ENCODE assay signal across 14 cellular contexts in the genomic region with DNA sequence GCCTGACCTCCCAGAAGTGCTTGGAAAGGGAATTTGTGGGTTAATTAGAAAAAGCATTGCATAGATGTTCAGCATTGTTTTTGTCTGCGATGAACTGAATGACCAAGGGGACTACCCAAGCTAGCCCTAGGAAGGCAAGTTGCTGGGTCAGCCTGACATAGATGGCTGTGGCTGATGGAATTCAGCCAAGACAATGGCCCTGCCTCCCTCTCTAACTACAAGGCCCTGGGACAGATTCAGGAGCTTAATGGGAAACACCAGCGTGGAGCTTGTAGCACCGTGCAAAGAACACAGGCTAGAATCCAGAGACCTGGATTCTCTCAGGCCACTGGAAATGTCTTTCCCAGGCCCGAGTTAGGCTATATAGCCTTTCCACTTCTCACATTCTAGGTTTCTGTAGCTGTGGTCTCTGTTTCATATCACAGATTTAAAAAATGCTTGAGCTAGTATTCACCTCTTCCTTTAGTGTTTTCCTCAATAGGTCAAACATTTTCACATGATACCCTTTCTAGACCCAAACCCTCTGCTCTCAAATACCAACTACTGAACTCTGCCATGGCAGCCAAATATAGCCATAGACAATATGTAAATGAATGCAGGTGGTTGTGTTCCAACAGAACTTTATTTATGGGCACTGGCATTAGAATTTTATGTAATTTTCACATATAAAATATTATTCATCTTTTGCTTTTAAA.
DNase-seq lines count a peak whose midpoint lies in the region; ATAC-seq, FAIRE-seq and TF ChIP-seq lines count a peak whose summit lies in the region.
"Had no signal": no experiment of that assay in that cellular context is flagged by ENCODE, and none has a peak within 500 bp of the region (broad histone marks: within the 10 kb centered on the region; RNA-seq: fewer than 3 reads in every experiment).

No MANE protein-coding gene starts in this region.

- peaks cover 3% of the 10 kb centered on the region for H3K4me1 ChIP-seq in left ventricle myocardium inferior
- H3K4me1 ChIP-seq in KMS-11 (ENCODE audit: low read depth, poor library complexity, severe bottlenecking) = peaks cover 42% of the 10 kb centered on the region
- no peaks in the 10 kb centered on the region for H3K4me1 ChIP-seq in K562 (replicated peaks in 1 of 2; ENCODE audit: control insufficient read depth in 2 of 2, insufficient read depth in 2 of 2, low read length in 2 of 2)
- H3K4me1 ChIP-seq: BLaER1 treated with 17β-estradiol and CSF1 and Interleukin-3, amounts not matched to agents 10 nM and 100 nM had no signal

- no peak for TF ChIP-seq EP300 in K562 (IDR thresholded peaks at IDR 0.05; ENCODE audit: low read length)

- POLR2A ChIA-PET in K562 (lab: Yijun Ruan, JAX) = no interaction called here

- H2AFZ ChIP-seq in KMS-11 (ENCODE audit: low read depth) = peak overlapping the region; percentile 57
- H2AFZ ChIP-seq in K562 (ENCODE audit: low read depth, low read length) = no peak overlapping the region

- no peak overlapping the region for H3K27ac Mint-ChIP-seq in Calu3 (ENCODE audit: unreplicated experiment)
- H3K27ac Mint-ChIP-seq: CD4-positive, CD25-positive, alpha-beta regulatory T cell; H9 had no signal

- no peaks in the 10 kb centered on the region for H3K4me1 Mint-ChIP-seq in Calu3 (ENCODE audit: low read depth, unreplicated experiment)
- H3K4me1 Mint-ChIP-seq: CD4-positive, CD25-positive, alpha-beta regulatory T cell had no signal

- H3K79me2 ChIP-seq in KMS-11 (ENCODE audit: insufficient read depth, low read depth) (no peaks in the 10 kb centered on the region), K562 (ENCODE audit: control insufficient read depth, insufficient read depth, low read length) (no peaks in the 10 kb centered on the region)

- DNase-seq in Right ventricle myocardium inferior (ENCODE audit: missing footprints) (no peak), left ventricle myocardium inferior (no peak), K562 (ENCODE audit: extremely low read depth in 1 of 4, low spot score in 3 of 4) (no peak), pons (ENCODE audit: low spot score) (peak; percentile 6), Calu3 (no peak)
- DNase-seq: 8988T; AML-193; CD4-positive, CD25-positive, alpha-beta regulatory T cell; DMS 273 treated with DMSO at 0.1 percent for 48 hours; GOT3; H9 had no signal

- H3K4me3 ChIP-seq in left ventricle myocardium inferior = no peak overlapping the region
- no peak overlapping the region for H3K4me3 ChIP-seq in KMS-11 (IDR thresholded peaks at IDR 0.05; ENCODE audit: insufficient read depth, low read depth, low read length)
- H3K4me3 ChIP-seq in K562 = no peak overlapping the region
- H3K4me3 ChIP-seq: BLaER1 treated with 17β-estradiol and CSF1 and Interleukin-3, amounts not matched to agents 10 nM and 100 nM had no signal

- CTCF ChIA-PET in K562 (lab: Yijun Ruan, JAX; ENCODE audit: low intra/inter-chr PET ratio) (no interaction called here), Calu3 (lab: Charles Lee) (no interaction called here)

- no TSS peak for BruUV-seq in K562 (replicated peaks; lab: Mats Ljungman, UMichigan)
- no TSS peak for BruUV-seq in Calu3 (replicated peaks; lab: Mats Ljungman, UMichigan)

- intact Hi-C loops in Right ventricle myocardium inferior (cut with DNase I) = no loop called here
- intact Hi-C loops in left ventricle myocardium inferior (cut with micrococcal nuclease) = no loop called here
- intact Hi-C loops in K562 (cut with micrococcal nuclease) = no loop called here
- intact Hi-C loops in Calu3 (cut with micrococcal nuclease; ENCODE audit: unreplicated experiment) = no loop called here

- 3% methylated on average over 4 of the region's 4 CpGs for WGBS in K562 (ENCODE audit: insufficient coverage, low coverage, missing lambda C conversion rate)

- no peaks in the 10 kb centered on the region for H3K27me3 ChIP-seq in left ventricle myocardium inferior (ENCODE audit: low read depth)
- no peaks in the 10 kb centered on the region for H3K27me3 ChIP-seq in KMS-11 (ENCODE audit: insufficient read depth, low read depth)
- H3K27me3 ChIP-seq in K562 (ENCODE audit: control insufficient read depth in 2 of 2, insufficient read depth in 2 of 2, low read length in 2 of 2) = no peaks in the 10 kb centered on the region
- H3K27me3 ChIP-seq: BLaER1 treated with 17β-estradiol and CSF1 and Interleukin-3, amounts not matched to agents 10 nM and 100 nM had no signal

- FAIRE-seq in K562 (lab: Jason Lieb, UNC) = no peak

- H3K9me1 ChIP-seq in K562 (ENCODE audit: control insufficient read depth, insufficient read depth, low read length) = no peaks in the 10 kb centered on the region

- H3K9me3 ChIP-seq in left ventricle myocardium inferior (replicated peaks) = no peaks in the 10 kb centered on the region
- H3K9me3 ChIP-seq in K562 (replicated peaks; ENCODE audit: control insufficient read depth, insufficient read depth, low read depth, low read length) = no peaks in the 10 kb centered on the region
- H3K9me3 ChIP-seq: BLaER1 treated with 17β-estradiol and CSF1 and Interleukin-3, amounts not matched to agents 10 nM and 100 nM had no signal

- H3K4me3 Mint-ChIP-seq in Calu3 (ENCODE audit: low read depth, unreplicated experiment) = no peak overlapping the region
- H3K4me3 Mint-ChIP-seq: CD4-positive, CD25-positive, alpha-beta regulatory T cell; H9 had no signal

- no peak for TF ChIP-seq RAD21 in K562 (CRISPR knock-in tag; conservative IDR thresholded peaks at IDR 0.05 in 1 of 2, IDR thresholded peaks at IDR 0.05 in 1 of 2)

- H4K20me1 ChIP-seq in KMS-11 (ENCODE audit: insufficient read depth) (no peaks in the 10 kb centered on the region), K562 (replicated peaks; ENCODE audit: control insufficient read depth, insufficient read depth, low read length) (no peaks in the 10 kb centered on the region)
- H4K20me1 ChIP-seq: BLaER1 treated with 17β-estradiol and CSF1 and Interleukin-3, amounts not matched to agents 10 nM and 100 nM had no signal

- peaks cover 35% of the 10 kb centered on the region for H3K27me3 Mint-ChIP-seq in Calu3 (ENCODE audit: unreplicated experiment)

- in situ Hi-C loops in K562 (cut with MboI) = no loop called here

- TF ChIP-seq CTCF in left ventricle myocardium inferior (IDR thresholded peaks at IDR 0.05; ENCODE audit: borderline replicate concordance) = no peak
- TF ChIP-seq CTCF in KMS-11 (conservative IDR thresholded peaks at IDR 0.05; ENCODE audit: low read depth, low read length) = no peak
- no peak for TF ChIP-seq CTCF in K562 (IDR thresholded peaks at IDR 0.05 in 2 of 3, conservative IDR thresholded peaks at IDR 0.05 in 1 of 3; ENCODE audit: insufficient read depth in 2 of 3, low read depth in 1 of 3, low read length in 3 of 3)
- no peak for TF ChIP-seq CTCF in Calu3 (IDR thresholded peaks at IDR 0.05; ENCODE audit: unreplicated experiment)

- no peak overlapping the region for H3K27ac ChIP-seq in left ventricle myocardium inferior (replicated peaks)
- H3K27ac ChIP-seq in KMS-11 = peak overlapping the region; percentile 57
- no peak overlapping the region for H3K27ac ChIP-seq in K562 (ENCODE audit: extremely low read depth, low read depth, low read length)
- H3K27ac ChIP-seq: BLaER1 treated with 17β-estradiol and CSF1 and Interleukin-3, amounts not matched to agents 10 nM and 100 nM had no signal

- no peaks in the 10 kb centered on the region for H3K36me3 Mint-ChIP-seq in Calu3 (ENCODE audit: insufficient read depth, unreplicated experiment)
- H3K36me3 Mint-ChIP-seq: CD4-positive, CD25-positive, alpha-beta regulatory T cell had no signal

- peak overlapping the region; percentile 66 for H3K4me2 ChIP-seq in KMS-11
- H3K4me2 ChIP-seq in K562 (ENCODE audit: insufficient read depth, low read length) = no peak overlapping the region
- H3K4me2 ChIP-seq: BLaER1 treated with 17β-estradiol and CSF1 and Interleukin-3, amounts not matched to agents 10 nM and 100 nM had no signal

- no peaks in the 10 kb centered on the region for H3K36me3 ChIP-seq in left ventricle myocardium inferior
- H3K36me3 ChIP-seq in KMS-11 (ENCODE audit: insufficient read depth) = no peaks in the 10 kb centered on the region
- no peaks in the 10 kb centered on the region for H3K36me3 ChIP-seq in K562 (ENCODE audit: control insufficient read depth, insufficient read depth, low read length)
- H3K36me3 ChIP-seq: BLaER1 treated with 17β-estradiol and CSF1 and Interleukin-3, amounts not matched to agents 10 nM and 100 nM had no signal

- no peak overlapping the region for H3K9ac ChIP-seq in KMS-11
- H3K9ac ChIP-seq in K562 (ENCODE audit: insufficient read depth in 1 of 2, low read depth in 2 of 2, low read length in 2 of 2) = no peak overlapping the region
- H3K9ac ChIP-seq: BLaER1 treated with 17β-estradiol and CSF1 and Interleukin-3, amounts not matched to agents 10 nM and 100 nM had no signal

- TF ChIP-seq POLR2A in K562 (conservative IDR thresholded peaks at IDR 0.05) = no peak

- H3K9me3 Mint-ChIP-seq in Calu3 (ENCODE audit: low read depth, unreplicated experiment) = no peaks in the 10 kb centered on the region
- H3K9me3 Mint-ChIP-seq: H9 had no signal

- ATAC-seq in Right ventricle myocardium inferior (peak; percentile 42), K562 (no peak), GM21619 (IDR thresholded peaks at IDR 0.05; ENCODE audit: unreplicated experiment) (no peak)

TF ChIP-seq in K562, 482 proteins besides CTCF, POLR2A, EP300 and RAD21:
- TF ChIP-seq CCNT2 (IDR thresholded peaks at IDR 0.05; ENCODE audit: borderline replicate concordance, extremely low read depth, insufficient read length, low read depth, low read length) = no peak
- no peak for TF ChIP-seq NR2C2 (CRISPR knock-in tag; IDR thresholded peaks at IDR 0.05)
- TF ChIP-seq NR2C2 (tag; IDR thresholded peaks at IDR 0.05) = 0 out of 2 replicates have a peak, but pooled peaks have one; percentile 3
